ENCODE assay signal across 8 cellular contexts in the genomic region with DNA sequence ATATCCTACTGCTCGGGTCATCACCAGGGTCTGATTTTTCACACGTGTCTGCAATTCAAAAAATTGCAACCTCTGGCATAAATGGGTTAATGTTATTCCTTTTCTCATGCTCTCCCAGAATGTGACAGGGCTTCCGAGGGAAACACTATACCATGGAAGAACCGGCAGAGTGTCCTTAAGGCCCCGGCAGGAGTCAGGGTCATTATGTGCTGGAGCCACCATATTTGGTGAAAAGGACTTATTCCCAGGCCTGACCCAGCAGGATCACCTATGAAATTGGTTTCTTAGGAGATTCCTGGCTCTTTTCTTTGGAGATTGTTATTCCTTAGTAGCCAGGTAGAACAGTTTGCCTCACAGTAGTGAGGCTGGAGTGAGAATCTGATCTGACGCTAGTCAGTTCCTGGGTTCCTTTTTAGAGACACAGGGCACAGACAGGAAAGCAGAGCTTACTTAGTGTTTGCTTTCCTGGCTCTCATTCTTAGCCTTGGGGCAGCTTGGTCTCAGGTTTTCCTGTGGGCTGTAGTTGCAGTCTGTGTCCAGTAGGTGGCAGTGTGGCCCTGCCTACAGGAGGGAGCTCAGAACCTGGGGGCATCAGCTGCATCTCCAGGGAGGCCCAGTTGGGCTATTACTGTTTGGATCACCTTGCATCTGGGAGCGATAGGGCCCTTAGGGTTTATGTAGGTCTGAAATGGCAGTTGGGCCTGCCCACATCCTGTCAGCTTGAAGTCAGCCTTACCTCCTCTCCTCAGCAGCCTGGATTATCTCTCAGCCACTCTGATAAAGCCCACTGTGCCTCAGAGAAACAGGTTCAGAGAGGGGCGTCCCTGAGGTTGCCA. TPM values are rescaled to one million over a fixed set of nuclear protein-coding genes. Genes with fewer than 3 reads are reported as not detected.
A peak's percentile ranks its signal among the peaks of the same experiment; 100 is the strongest.
DNase-seq lines count a peak whose midpoint lies in the region; ATAC-seq and TF ChIP-seq lines count a peak whose summit lies in the region.

No MANE protein-coding gene starts in this region.

- TF ChIP-seq CTCF in tibial artery (IDR thresholded peaks at IDR 0.05): peak; percentile 97 to 99

- no peaks in the 10 kb centered on the region for H3K27me3 ChIP-seq in tibial artery

- H3K4me3 ChIP-seq in Jurkat, Clone E6-1 (ENCODE audit: low read length): peak overlapping the region; percentile 24
- no peak overlapping the region for H3K4me3 ChIP-seq in tibial artery

- ATAC-seq in GM18517 (IDR thresholded peaks at IDR 0.05; ENCODE audit: unreplicated experiment): no peak

- H3K27ac ChIP-seq in tibial artery: no peak overlapping the region

- H3K36me3 ChIP-seq in tibial artery: peaks cover 59 to 95% (median 79%) of the 10 kb centered on the region in 3 donors

- H3K4me1 ChIP-seq in tibial artery: peaks cover 0 to 7% (median 0%) of the 10 kb centered on the region in 4 donors

- peak; percentile 55 for DNase-seq in DMS153 (lab: John Stamatoyannopoulos, UW)
- peak; percentile 97 for DNase-seq in Jurkat, Clone E6-1 (ENCODE audit: low read depth, low spot score)
- peak; percentile 78 for DNase-seq in RKO (ENCODE audit: low spot score)
- peak; percentile 51 for DNase-seq in activated T-helper 1 cell treated with Interleukin-2 at 50 U/mL for 16 hours (ENCODE audit: low read depth)
- peak; percentile 78 for DNase-seq in fibroblast of peridontal ligament (ENCODE audit: extremely low read depth)
- DNase-seq in nucleus accumbens (lab: John Stamatoyannopoulos, UW): peak in 47 of 56 donors; percentile 4 to 74 (median 36)
- peak; percentile 52 to 79 for DNase-seq in tibial artery

- H3K9me3 ChIP-seq in tibial artery: no peaks in the 10 kb centered on the region

- intact Hi-C loops in tibial artery (cut with DNase I; ENCODE audit: low total_unique reads): loop anchor here (5.0 kb wide), 2 partner anchors 50 to 100 kb away; no protein-coding TSS in a partner anchor

RNA-seq across cellular contexts. Expression of a gene that starts 12.4 kb away (rescaled TPM):
- 344 TPM for polyA plus RNA-seq in Jurkat, Clone E6-1 (2012; ENCODE audit: insufficient read depth, insufficient read length)

RNA-seq across cellular contexts. Expression of a gene that starts 16.5 kb away (rescaled TPM):
- 21.7 TPM for polyA plus RNA-seq in Jurkat, Clone E6-1 (2012; ENCODE audit: insufficient read depth, insufficient read length)

RNA-seq across cellular contexts. Expression of a gene that starts 21.3 kb away (rescaled TPM):
- 4.7 TPM for polyA plus RNA-seq in Jurkat, Clone E6-1 (2012; ENCODE audit: insufficient read depth, insufficient read length)

RNA-seq across cellular contexts. Expression of a gene that starts 21.7 kb away (rescaled TPM):
- polyA plus RNA-seq in Jurkat, Clone E6-1 (2012; ENCODE audit: insufficient read depth, insufficient read length): 23.4 TPM

RNA-seq across cellular contexts. Expression of a gene that starts 25.2 kb away (rescaled TPM):
- polyA plus RNA-seq in Jurkat, Clone E6-1 (2012; ENCODE audit: insufficient read depth, insufficient read length): not detected

Comparison
In these comparisons a context has a peak if more than half of its experiments do, and no peak if none do; other contexts are left out.
1. DNase-seq: peak in every context shown above with its lines; median percentile 97 in Jurkat, Clone E6-1; 78 in RKO; 78 in fibroblast of peridontal ligament; 66 in tibial artery; 55 in DMS153; 51 in activated T-helper 1 cell treated with Interleukin-2 at 50 U/mL for 16 hours; 36 in nucleus accumbens.